In genomic region chr6:47106721-47107197, GRCh38 we compare ENCODE assay signal across 1 cellular context.
TF ChIP-seq lines count a peak whose summit lies in the region.

No MANE protein-coding gene starts in this region.

TF ChIP-seq in WTC11, 78 proteins besides CTCF, POLR2A, EP300 and RAD21 (continued from another document):
- TF ChIP-seq ARID4B (CRISPR knock-in tag; IDR thresholded peaks at IDR 0.05; ENCODE audit: borderline replicate concordance), result no peak
- no peak for TF ChIP-seq ZNF671 (CRISPR knock-in tag; IDR thresholded peaks at IDR 0.05)
- TF ChIP-seq HMGXB4 (CRISPR knock-in tag; IDR thresholded peaks at IDR 0.05), result no peak
- no peak for TF ChIP-seq ZNF219 (CRISPR knock-in tag; IDR thresholded peaks at IDR 0.05; ENCODE audit: borderline replicate concordance)
- TF ChIP-seq SMAD3 (CRISPR knock-in tag; IDR thresholded peaks at IDR 0.05; ENCODE audit: borderline replicate concordance), result no peak
- TF ChIP-seq AFF4 (CRISPR knock-in tag; IDR thresholded peaks at IDR 0.05; ENCODE audit: borderline replicate concordance), result no peak
